Comparison of ENCODE assay signal across 34 cellular contexts in genomic region chr1:208516780-208517179, GRCh38.
"Had no signal": no experiment of that assay in that cellular context is flagged by ENCODE, and none has a peak within 500 bp of the region (broad histone marks: within the 10 kb centered on the region; RNA-seq: fewer than 3 reads in every experiment).

No MANE protein-coding gene starts in this region.

- H3K27me3 ChIP-seq: MG63 had no signal

- H3K36me3 ChIP-seq: MG63 had no signal

- DNase-seq: Karpas-422, Kasumi-1, MG63, MM.1S, MV-4-11, NCI-H1048, NCI-H1092, NCI-H1092 treated with DMSO at 0.1 percent for 48 hours, NCI-H1105, NCI-H1105 treated with DMSO at 0.1 percent for 48 hours, NCI-H1417, NCI-H1417 treated with DMSO at 0.1 percent for 48 hours, NCI-H1436, NCI-H1436 treated with DMSO at 0.1 percent for 48 hours, NCI-H146, NCI-H1694, NCI-H1694 treated with DMSO at 0.1 percent for 48 hours, NCI-H187, NCI-H187 treated with DMSO at 0.1 percent for 48 hours, NCI-H1930, NCI-H2029, NCI-H2029 treated with DMSO at 0.1 percent for 48 hours, NCI-H2081, NCI-H2081 treated with DMSO at 0.1 percent for 48 hours, NCI-H2107, NCI-H2171, NCI-H2171 treated with DMSO at 0.1 percent for 48 hours, NCI-H2227 treated with DMSO at 0.1 percent for 48 hours, NCI-H226, NCI-H345, NCI-H446, NCI-H446 treated with DMSO at 0.1 percent for 48 hours, NCI-H510A, NCI-H510A treated with DMSO at 0.1 percent for 48 hours had no signal

- H3K9me3 ChIP-seq: MG63 had no signal

- H3K4me3 ChIP-seq: MG63 had no signal
